Comparison of ENCODE assay signal across 1 cellular context in genomic region chr6:131949909-131950766, GRCh38.
TF ChIP-seq lines count a peak whose summit lies in the region.

No MANE protein-coding gene starts in this region.

TF ChIP-seq in HepG2, 621 proteins besides CTCF, POLR2A, EP300 and RAD21 (continued from another document and continues in another):
- TF ChIP-seq SIN3A (IDR thresholded peaks at IDR 0.05; ENCODE audit: borderline replicate concordance, low read depth, low read length), result peak; percentile 28; the same call in 1 of the 2 replicates
- TF ChIP-seq ARID2 (CRISPR knock-in tag; IDR thresholded peaks at IDR 0.05; ENCODE audit: borderline replicate concordance), result no peak
- peak; percentile 44; the same call in 1 of the 2 replicates for TF ChIP-seq ZFP36L1 (CRISPR knock-in tag; IDR thresholded peaks at IDR 0.05)
- TF ChIP-seq HDAC6 (IDR thresholded peaks at IDR 0.05; ENCODE audit: low read depth, low read length), result no peak
- TF ChIP-seq ZNF710 (CRISPR knock-in tag; IDR thresholded peaks at IDR 0.05; ENCODE audit: borderline replicate concordance), result peak; percentile 59; the same call in 1 of the 2 replicates
- TF ChIP-seq ARID4A (CRISPR knock-in tag; IDR thresholded peaks at IDR 0.05; ENCODE audit: borderline replicate concordance), result peak; percentile 65
- TF ChIP-seq ZNF160 (CRISPR knock-in tag; IDR thresholded peaks at IDR 0.05), result no peak; the same call in 1 of the 2 replicates
- peak; percentile 95 for TF ChIP-seq ZNF446 (CRISPR knock-in tag; IDR thresholded peaks at IDR 0.05)
- no peak for TF ChIP-seq ATF1 (CRISPR knock-in tag; IDR thresholded peaks at IDR 0.05)
- 0 out of 2 replicates have a peak, but pooled peaks have one; percentile 74 for TF ChIP-seq ZNF484 (CRISPR knock-in tag; IDR thresholded peaks at IDR 0.05; ENCODE audit: borderline replicate concordance, low read depth)
- no peak for TF ChIP-seq SP1 (IDR thresholded peaks at IDR 0.05)
- TF ChIP-seq SP1 (CRISPR knock-in tag; IDR thresholded peaks at IDR 0.05), result peak; percentile 18; the same call in 1 of the 2 replicates
- TF ChIP-seq ZNF609 (CRISPR knock-in tag; IDR thresholded peaks at IDR 0.05; ENCODE audit: borderline replicate concordance), result peak; percentile 80
- TF ChIP-seq, protein P1, sequence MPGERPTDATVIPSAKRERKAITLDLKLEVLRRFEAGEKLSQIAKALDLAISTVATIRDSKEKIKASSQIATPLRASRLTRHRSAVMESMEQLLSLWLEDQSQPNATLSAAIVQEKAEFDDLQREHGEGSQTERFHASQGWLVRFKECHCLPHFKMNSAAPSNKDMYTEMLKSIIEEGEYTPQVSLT (CRISPR knock-in tag; IDR thresholded peaks at IDR 0.05; ENCODE audit: borderline replicate concordance, low read depth), result no peak
- peak; percentile 91 for TF ChIP-seq HNRNPL (IDR thresholded peaks at IDR 0.05; ENCODE audit: low read depth, low read length)
- TF ChIP-seq, protein P2, sequence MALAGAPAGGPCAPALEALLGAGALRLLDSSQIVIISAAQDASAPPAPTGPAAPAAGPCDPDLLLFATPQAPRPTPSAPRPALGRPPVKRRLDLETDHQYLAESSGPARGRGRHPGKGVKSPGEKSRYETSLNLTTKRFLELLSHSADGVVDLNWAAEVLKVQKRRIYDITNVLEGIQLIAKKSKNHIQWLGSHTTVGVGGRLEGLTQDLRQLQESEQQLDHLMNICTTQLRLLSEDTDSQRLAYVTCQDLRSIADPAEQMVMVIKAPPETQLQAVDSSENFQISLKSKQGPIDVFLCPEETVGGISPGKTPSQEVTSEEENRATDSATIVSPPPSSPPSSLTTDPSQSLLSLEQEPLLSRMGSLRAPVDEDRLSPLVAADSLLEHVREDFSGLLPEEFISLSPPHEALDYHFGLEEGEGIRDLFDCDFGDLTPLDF (CRISPR knock-in tag; IDR thresholded peaks at IDR 0.05), result 0 out of 2 replicates have a peak, but pooled peaks have one; percentile 55
- peak; percentile 87; the same call in 1 of the 2 replicates for TF ChIP-seq TOPORS (CRISPR knock-in tag; IDR thresholded peaks at IDR 0.05)
- TF ChIP-seq, protein P3, sequence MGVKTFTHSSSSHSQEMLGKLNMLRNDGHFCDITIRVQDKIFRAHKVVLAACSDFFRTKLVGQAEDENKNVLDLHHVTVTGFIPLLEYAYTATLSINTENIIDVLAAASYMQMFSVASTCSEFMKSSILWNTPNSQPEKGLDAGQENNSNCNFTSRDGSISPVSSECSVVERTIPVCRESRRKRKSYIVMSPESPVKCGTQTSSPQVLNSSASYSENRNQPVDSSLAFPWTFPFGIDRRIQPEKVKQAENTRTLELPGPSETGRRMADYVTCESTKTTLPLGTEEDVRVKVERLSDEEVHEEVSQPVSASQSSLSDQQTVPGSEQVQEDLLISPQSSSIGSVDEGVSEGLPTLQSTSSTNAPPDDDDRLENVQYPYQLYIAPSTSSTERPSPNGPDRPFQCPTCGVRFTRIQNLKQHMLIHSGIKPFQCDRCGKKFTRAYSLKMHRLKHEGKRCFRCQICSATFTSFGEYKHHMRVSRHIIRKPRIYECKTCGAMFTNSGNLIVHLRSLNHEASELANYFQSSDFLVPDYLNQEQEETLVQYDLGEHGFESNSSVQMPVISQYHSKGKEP (CRISPR knock-in tag; IDR thresholded peaks at IDR 0.05), result no peak
- TF ChIP-seq ZNF709 (CRISPR knock-in tag; IDR thresholded peaks at IDR 0.05), result peak; percentile 94
- TF ChIP-seq, protein P4, sequence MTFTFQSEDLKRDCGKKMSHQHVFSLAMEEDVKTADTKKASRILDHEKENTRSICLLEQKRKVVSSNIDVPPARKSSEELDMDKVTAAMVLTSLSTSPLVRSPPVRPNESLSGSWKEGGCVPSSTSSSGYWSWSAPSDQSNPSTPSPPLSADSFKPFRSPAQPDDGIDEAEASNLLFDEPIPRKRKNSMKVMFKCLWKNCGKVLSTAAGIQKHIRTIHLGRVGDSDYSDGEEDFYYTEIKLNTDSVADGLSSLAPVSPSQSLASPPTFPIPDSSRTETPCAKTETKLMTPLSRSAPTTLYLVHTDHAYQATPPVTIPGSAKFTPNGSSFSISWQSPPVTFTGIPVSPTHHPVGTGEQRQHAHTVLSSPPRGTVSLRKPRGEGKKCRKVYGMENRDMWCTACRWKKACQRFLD (CRISPR knock-in tag; IDR thresholded peaks at IDR 0.05; ENCODE audit: borderline replicate concordance), result peak; percentile 97
- TF ChIP-seq KDM6A (CRISPR knock-in tag; IDR thresholded peaks at IDR 0.05; ENCODE audit: low read depth), result no peak
- no peak for TF ChIP-seq GTF2F1 (IDR thresholded peaks at IDR 0.05; ENCODE audit: low read length)
- TF ChIP-seq, protein P5, sequence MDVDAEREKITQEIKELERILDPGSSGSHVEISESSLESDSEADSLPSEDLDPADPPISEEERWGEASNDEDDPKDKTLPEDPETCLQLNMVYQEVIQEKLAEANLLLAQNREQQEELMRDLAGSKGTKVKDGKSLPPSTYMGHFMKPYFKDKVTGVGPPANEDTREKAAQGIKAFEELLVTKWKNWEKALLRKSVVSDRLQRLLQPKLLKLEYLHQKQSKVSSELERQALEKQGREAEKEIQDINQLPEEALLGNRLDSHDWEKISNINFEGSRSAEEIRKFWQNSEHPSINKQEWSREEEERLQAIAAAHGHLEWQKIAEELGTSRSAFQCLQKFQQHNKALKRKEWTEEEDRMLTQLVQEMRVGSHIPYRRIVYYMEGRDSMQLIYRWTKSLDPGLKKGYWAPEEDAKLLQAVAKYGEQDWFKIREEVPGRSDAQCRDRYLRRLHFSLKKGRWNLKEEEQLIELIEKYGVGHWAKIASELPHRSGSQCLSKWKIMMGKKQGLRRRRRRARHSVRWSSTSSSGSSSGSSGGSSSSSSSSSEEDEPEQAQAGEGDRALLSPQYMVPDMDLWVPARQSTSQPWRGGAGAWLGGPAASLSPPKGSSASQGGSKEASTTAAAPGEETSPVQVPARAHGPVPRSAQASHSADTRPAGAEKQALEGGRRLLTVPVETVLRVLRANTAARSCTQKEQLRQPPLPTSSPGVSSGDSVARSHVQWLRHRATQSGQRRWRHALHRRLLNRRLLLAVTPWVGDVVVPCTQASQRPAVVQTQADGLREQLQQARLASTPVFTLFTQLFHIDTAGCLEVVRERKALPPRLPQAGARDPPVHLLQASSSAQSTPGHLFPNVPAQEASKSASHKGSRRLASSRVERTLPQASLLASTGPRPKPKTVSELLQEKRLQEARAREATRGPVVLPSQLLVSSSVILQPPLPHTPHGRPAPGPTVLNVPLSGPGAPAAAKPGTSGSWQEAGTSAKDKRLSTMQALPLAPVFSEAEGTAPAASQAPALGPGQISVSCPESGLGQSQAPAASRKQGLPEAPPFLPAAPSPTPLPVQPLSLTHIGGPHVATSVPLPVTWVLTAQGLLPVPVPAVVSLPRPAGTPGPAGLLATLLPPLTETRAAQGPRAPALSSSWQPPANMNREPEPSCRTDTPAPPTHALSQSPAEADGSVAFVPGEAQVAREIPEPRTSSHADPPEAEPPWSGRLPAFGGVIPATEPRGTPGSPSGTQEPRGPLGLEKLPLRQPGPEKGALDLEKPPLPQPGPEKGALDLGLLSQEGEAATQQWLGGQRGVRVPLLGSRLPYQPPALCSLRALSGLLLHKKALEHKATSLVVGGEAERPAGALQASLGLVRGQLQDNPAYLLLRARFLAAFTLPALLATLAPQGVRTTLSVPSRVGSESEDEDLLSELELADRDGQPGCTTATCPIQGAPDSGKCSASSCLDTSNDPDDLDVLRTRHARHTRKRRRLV (CRISPR knock-in tag; IDR thresholded peaks at IDR 0.05), result no peak
- no peak; the same call in 1 of the 2 replicates for TF ChIP-seq ZFP37 (CRISPR knock-in tag; IDR thresholded peaks at IDR 0.05; ENCODE audit: borderline replicate concordance)
- TF ChIP-seq ZNF136 (CRISPR knock-in tag; IDR thresholded peaks at IDR 0.05; ENCODE audit: low read depth), result no peak
- no peak for TF ChIP-seq ZSCAN9 (CRISPR knock-in tag; IDR thresholded peaks at IDR 0.05; ENCODE audit: borderline replicate concordance)
- TF ChIP-seq, protein P6, sequence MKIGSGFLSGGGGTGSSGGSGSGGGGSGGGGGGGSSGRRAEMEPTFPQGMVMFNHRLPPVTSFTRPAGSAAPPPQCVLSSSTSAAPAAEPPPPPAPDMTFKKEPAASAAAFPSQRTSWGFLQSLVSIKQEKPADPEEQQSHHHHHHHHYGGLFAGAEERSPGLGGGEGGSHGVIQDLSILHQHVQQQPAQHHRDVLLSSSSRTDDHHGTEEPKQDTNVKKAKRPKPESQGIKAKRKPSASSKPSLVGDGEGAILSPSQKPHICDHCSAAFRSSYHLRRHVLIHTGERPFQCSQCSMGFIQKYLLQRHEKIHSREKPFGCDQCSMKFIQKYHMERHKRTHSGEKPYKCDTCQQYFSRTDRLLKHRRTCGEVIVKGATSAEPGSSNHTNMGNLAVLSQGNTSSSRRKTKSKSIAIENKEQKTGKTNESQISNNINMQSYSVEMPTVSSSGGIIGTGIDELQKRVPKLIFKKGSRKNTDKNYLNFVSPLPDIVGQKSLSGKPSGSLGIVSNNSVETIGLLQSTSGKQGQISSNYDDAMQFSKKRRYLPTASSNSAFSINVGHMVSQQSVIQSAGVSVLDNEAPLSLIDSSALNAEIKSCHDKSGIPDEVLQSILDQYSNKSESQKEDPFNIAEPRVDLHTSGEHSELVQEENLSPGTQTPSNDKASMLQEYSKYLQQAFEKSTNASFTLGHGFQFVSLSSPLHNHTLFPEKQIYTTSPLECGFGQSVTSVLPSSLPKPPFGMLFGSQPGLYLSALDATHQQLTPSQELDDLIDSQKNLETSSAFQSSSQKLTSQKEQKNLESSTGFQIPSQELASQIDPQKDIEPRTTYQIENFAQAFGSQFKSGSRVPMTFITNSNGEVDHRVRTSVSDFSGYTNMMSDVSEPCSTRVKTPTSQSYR (CRISPR knock-in tag; IDR thresholded peaks at IDR 0.05; ENCODE audit: borderline replicate concordance), result no peak; the same call in none of the 2 replicates
- no peak for TF ChIP-seq NONO (IDR thresholded peaks at IDR 0.05)
- TF ChIP-seq NONO (CRISPR knock-in tag; conservative IDR thresholded peaks at IDR 0.05), result peak; percentile 90
- TF ChIP-seq MAZ (IDR thresholded peaks at IDR 0.05; ENCODE audit: borderline replicate concordance, low read depth, low read length), result peak; percentile 25; the same call in 1 of the 2 replicates
- TF ChIP-seq MAZ (CRISPR knock-in tag; IDR thresholded peaks at IDR 0.05; ENCODE audit: low read depth), result no peak
